In genomic region chr2:10123281-10123680, GRCh38 we compare ENCODE assay signal across 10 cellular contexts. TPM values are rescaled to one million over a fixed set of nuclear protein-coding genes. Genes with fewer than 3 reads are reported as not detected.
DNase-seq lines count a peak whose midpoint lies in the region; ATAC-seq, FAIRE-seq and TF ChIP-seq lines count a peak whose summit lies in the region.
"Had no signal": no experiment of that assay in that cellular context is flagged by ENCODE, and none has a peak within 500 bp of the region (broad histone marks: within the 10 kb centered on the region; RNA-seq: fewer than 3 reads in every experiment).

No MANE protein-coding gene starts in this region.

- H4K20me1 ChIP-seq in Loucy (ENCODE audit: insufficient read depth, low read length, poor library complexity, severe bottlenecking) = peaks cover 53% of the 10 kb centered on the region

- peak overlapping the region; percentile 93 for H3K9ac ChIP-seq in Loucy (ENCODE audit: low read depth, low read length, poor library complexity, severe bottlenecking)

- H3K27me3 Mint-ChIP-seq in CD4-positive, CD25-positive, alpha-beta regulatory T cell = peaks cover 6% of the 10 kb centered on the region
- H3K27me3 Mint-ChIP-seq in naive thymus-derived CD4-positive, alpha-beta T cell = peaks cover 0 to 24% (median 10%) of the 10 kb centered on the region in 5 donors

- H3K9me3 Mint-ChIP-seq in CD4-positive, CD25-positive, alpha-beta regulatory T cell = peaks cover 0 to 1% (median 0%) of the 10 kb centered on the region in 7 donors
- no peaks in the 10 kb centered on the region for H3K9me3 Mint-ChIP-seq in naive thymus-derived CD4-positive, alpha-beta T cell

- H3K36me3 ChIP-seq in CD4-positive, CD25-positive, alpha-beta regulatory T cell (ENCODE audit: control insufficient read depth, insufficient read depth, low read length) = no peaks in the 10 kb centered on the region
- peaks cover 35% of the 10 kb centered on the region for H3K36me3 ChIP-seq in Loucy (ENCODE audit: insufficient read depth, low read length)
- H3K36me3 ChIP-seq in bronchial epithelial cell (ENCODE audit: control insufficient read depth, insufficient read depth, low read length) = no peaks in the 10 kb centered on the region
- H3K36me3 ChIP-seq in naive thymus-derived CD4-positive, alpha-beta T cell (ENCODE audit: control insufficient read depth in 2 of 3, insufficient read depth in 3 of 3, low read length in 3 of 3) = no peaks in the 10 kb centered on the region

- H3K27ac ChIP-seq in CD4-positive, CD25-positive, alpha-beta regulatory T cell (ENCODE audit: insufficient read depth, low read length, poor library complexity, severe bottlenecking) = no peak overlapping the region
- H3K27ac ChIP-seq in naive thymus-derived CD4-positive, alpha-beta T cell (ENCODE audit: low read depth, low read length) = no peak overlapping the region

- peaks cover 93% of the 10 kb centered on the region for H3K79me2 ChIP-seq in Loucy (ENCODE audit: insufficient read depth, low read length)

- no peak for FAIRE-seq in bronchial epithelial cell (lab: Jason Lieb, UNC)
- FAIRE-seq: GM19239 had no signal

- H3F3A ChIP-seq in Loucy (ENCODE audit: low read depth) = 0 out of 2 replicates have a peak, but pooled peaks cover 5% of the 10 kb centered on the region

- peaks cover 14 to 69% (median 45%) of the 10 kb centered on the region in 4 donors for H3K4me1 Mint-ChIP-seq in CD4-positive, CD25-positive, alpha-beta regulatory T cell
- peaks cover 21 to 77% (median 39%) of the 10 kb centered on the region in 7 donors for H3K4me1 Mint-ChIP-seq in naive thymus-derived CD4-positive, alpha-beta T cell

- H3K27me3 ChIP-seq in CD4-positive, CD25-positive, alpha-beta regulatory T cell (ENCODE audit: control insufficient read depth, insufficient read depth, low read length) = no peaks in the 10 kb centered on the region
- H3K27me3 ChIP-seq in Loucy (ENCODE audit: insufficient read depth, low read length, poor library complexity, severe bottlenecking) (no peaks in the 10 kb centered on the region), bronchial epithelial cell (ENCODE audit: control insufficient read depth, insufficient read depth, low read length) (no peaks in the 10 kb centered on the region)
- H3K27me3 ChIP-seq in naive thymus-derived CD4-positive, alpha-beta T cell (ENCODE audit: control insufficient read depth in 2 of 2, insufficient read depth in 2 of 2, low read length in 2 of 2) = peaks cover 0 to 7% of the 10 kb centered on the region in 2 donors

- no peak for ATAC-seq in CD4-positive, CD25-positive, alpha-beta regulatory T cell (ENCODE audit: low read depth in 2 of 2)
- no peak for ATAC-seq in naive thymus-derived CD4-positive, alpha-beta T cell
- no peak for ATAC-seq in HG03095 (IDR thresholded peaks at IDR 0.05; ENCODE audit: unreplicated experiment)
- ATAC-seq in HG03520 (IDR thresholded peaks at IDR 0.05; ENCODE audit: unreplicated experiment) = no peak

- peaks cover 64% of the 10 kb centered on the region for H3K4me1 ChIP-seq in CD4-positive, CD25-positive, alpha-beta regulatory T cell (ENCODE audit: control insufficient read depth, insufficient read depth, low read length, poor library complexity, severe bottlenecking)
- H3K4me1 ChIP-seq in Loucy (ENCODE audit: insufficient read depth, low read length, poor library complexity, severe bottlenecking) = peaks cover 56% of the 10 kb centered on the region
- H3K4me1 ChIP-seq in naive thymus-derived CD4-positive, alpha-beta T cell (ENCODE audit: control insufficient read depth in 2 of 2, insufficient read depth in 2 of 2, low read length in 2 of 2) = peaks cover 24 to 29% of the 10 kb centered on the region in 2 donors

- peak overlapping the region; percentile 66 for H3K4me3 ChIP-seq in CD4-positive, CD25-positive, alpha-beta regulatory T cell (ENCODE audit: low read depth, low read length)
- H3K4me3 ChIP-seq in Loucy (ENCODE audit: low read length, poor library complexity, severe bottlenecking) (peak overlapping the region; percentile 83), bronchial epithelial cell (ENCODE audit: low read depth, low read length) (peak overlapping the region; percentile 64)
- peak overlapping the region; percentile 55 for H3K4me3 ChIP-seq in naive thymus-derived CD4-positive, alpha-beta T cell (ENCODE audit: low read length)

- no peaks in the 10 kb centered on the region for H3K9me3 ChIP-seq in CD4-positive, CD25-positive, alpha-beta regulatory T cell (ENCODE audit: control insufficient read depth in 2 of 2, low read length in 2 of 2)
- H3K9me3 ChIP-seq in Loucy (ENCODE audit: insufficient read depth, low read depth, low read length) = no peaks in the 10 kb centered on the region
- no peaks in the 10 kb centered on the region for H3K9me3 ChIP-seq in naive thymus-derived CD4-positive, alpha-beta T cell (ENCODE audit: control insufficient read depth in 2 of 3, low read length in 3 of 3)

- no peak for DNase-seq in CD4-positive, CD25-positive, alpha-beta regulatory T cell
- no peak for DNase-seq in bronchial epithelial cell (ENCODE audit: low read depth)
- DNase-seq in naive thymus-derived CD4-positive, alpha-beta T cell = no peak
- no peak for DNase-seq in GM19238 (ENCODE audit: insufficient read length, low spot score)
- no peak for DNase-seq in NCI-H146 treated with DMSO at 0.1 percent for 48 hours (lab: John Stamatoyannopoulos, UW; ENCODE audit: unreplicated experiment)

- H3K9me2 ChIP-seq in Loucy (replicated peaks; ENCODE audit: low read depth, low read length) = no peaks in the 10 kb centered on the region

- H3K27ac Mint-ChIP-seq in CD4-positive, CD25-positive, alpha-beta regulatory T cell = peak overlapping the region; percentile 7 to 73 (median 62)
- peak overlapping the region in 5 of 9 donors; percentile 17 to 85 (median 64) for H3K27ac Mint-ChIP-seq in naive thymus-derived CD4-positive, alpha-beta T cell

- intact Hi-C loops in naive thymus-derived CD4-positive, alpha-beta T cell (cut with micrococcal nuclease) = loop anchor here (5.0 to 10.0 kb wide), 7 partner anchors 212 to 1344 kb away; partner anchors contain the start of genes E2F6 (in 1 of the 2), IAH1 (in 1 of the 2), PDIA6 (in 1 of the 2) and TAF1B (in 1 of the 2)

- CTCF ChIA-PET in naive thymus-derived CD4-positive, alpha-beta T cell (lab: Charles Lee) = interaction anchor here (0.9 to 3.7 kb wide), 4 partner anchors 184 to 312 kb away, joined by 3 to 45 read pairs (median 4); no protein-coding TSS in a partner anchor

- TF ChIP-seq CTCF in Loucy (conservative IDR thresholded peaks at IDR 0.05; ENCODE audit: low read length) (no peak), bronchial epithelial cell (IDR thresholded peaks at IDR 0.05; ENCODE audit: insufficient read depth, low read length, severe bottlenecking) (no peak)

- POLR2A ChIA-PET in naive thymus-derived CD4-positive, alpha-beta T cell (lab: Charles Lee) = no interaction called here

- H3K36me3 Mint-ChIP-seq in CD4-positive, CD25-positive, alpha-beta regulatory T cell = no peaks in the 10 kb centered on the region
- H3K36me3 Mint-ChIP-seq in naive thymus-derived CD4-positive, alpha-beta T cell = peaks cover 0 to 37% (median 0%) of the 10 kb centered on the region in 5 donors

- peak overlapping the region; percentile 82 for H3K4me2 ChIP-seq in Loucy (ENCODE audit: low read depth, low read length, poor library complexity, severe bottlenecking)

- H2AFZ ChIP-seq in Loucy (ENCODE audit: low read length) = no peak overlapping the region

- H3K4me3 Mint-ChIP-seq in CD4-positive, CD25-positive, alpha-beta regulatory T cell = peak overlapping the region; percentile 83 to 96 (median 90)
- peak overlapping the region; percentile 76 to 97 (median 80) for H3K4me3 Mint-ChIP-seq in naive thymus-derived CD4-positive, alpha-beta T cell

RNA-seq across cellular contexts. Expression of gene RRM2, which starts 0.7 kb away (rescaled TPM):
- 7.9 TPM for total RNA-seq in CD4-positive, CD25-positive, alpha-beta regulatory T cell
- 10 to 100 TPM in 2 of 4 donors, 1 to 10 TPM in 2; 7.9 to 25.8 (median 16.7) TPM for polyA plus RNA-seq in CD4-positive, CD25-positive, alpha-beta regulatory T cell
- 1.0 and 1.8 TPM in 2 replicates for total RNA-seq in bronchial epithelial cell
- 100 to 1,000 TPM in 1 of 5 experiments, 1 to 10 TPM in 1, under 1 TPM in 3; 0.13 to 330 (median 0.51) TPM for total RNA-seq in naive thymus-derived CD4-positive, alpha-beta T cell
- not detected for polyA plus RNA-seq in naive thymus-derived CD4-positive, alpha-beta T cell

RNA-seq across cellular contexts. Expression of gene CYS1, which starts 43.1 kb away (rescaled TPM):
- total RNA-seq in CD4-positive, CD25-positive, alpha-beta regulatory T cell = not detected
- not detected for polyA plus RNA-seq in CD4-positive, CD25-positive, alpha-beta regulatory T cell
- total RNA-seq in bronchial epithelial cell = 0.26 TPM in 2 replicates
- 1 to 10 TPM in 1 of 5 experiments, not detected in 4; 1.3 TPM for total RNA-seq in naive thymus-derived CD4-positive, alpha-beta T cell
- polyA plus RNA-seq in naive thymus-derived CD4-positive, alpha-beta T cell = not detected
- total RNA-seq: lung microvascular endothelial cell had no signal
